In the genomic region with DNA sequence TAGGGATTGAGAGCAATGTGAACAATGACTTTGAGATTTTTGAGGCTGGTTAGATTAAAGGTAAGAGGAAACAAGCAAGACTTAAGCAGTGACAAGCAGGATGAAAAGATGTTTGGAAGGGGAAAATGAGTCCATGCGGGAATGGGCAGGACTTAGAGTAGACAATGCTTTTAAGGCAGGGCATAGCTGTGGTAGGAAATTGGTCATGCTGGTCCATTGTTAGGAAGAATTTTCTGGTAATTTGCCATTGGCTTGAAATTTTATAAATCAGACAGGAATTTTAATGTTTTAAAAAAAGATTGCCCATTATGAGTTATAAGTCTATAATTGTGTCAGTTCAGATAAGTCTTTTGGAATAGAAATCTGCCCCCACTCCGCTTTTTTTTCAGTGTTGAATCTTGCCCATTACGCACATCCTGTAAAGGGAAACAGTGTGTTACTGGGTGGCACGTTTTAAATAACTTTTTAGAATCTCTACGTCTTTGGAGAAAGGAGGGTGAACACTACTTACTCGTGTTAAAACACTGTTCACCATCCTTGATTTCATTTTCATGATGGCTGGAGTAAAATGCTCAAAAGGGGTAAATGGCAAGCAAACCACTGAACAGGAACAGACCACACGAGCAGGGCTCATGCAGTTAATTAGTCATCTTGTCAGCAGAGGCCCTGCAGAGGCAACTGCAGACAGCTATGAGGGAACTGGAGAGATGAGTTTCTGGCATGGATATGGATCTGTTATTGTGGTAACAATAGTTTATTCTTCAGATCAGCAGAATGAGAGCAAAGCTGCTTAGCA, we compare ENCODE assay signal across 8 cellular contexts. TPM values are rescaled to one million over a fixed set of nuclear protein-coding genes. Genes with fewer than 3 reads are reported as not detected.
DNase-seq lines count a peak whose midpoint lies in the region; ATAC-seq lines count a peak whose summit lies in the region.

No MANE protein-coding gene starts in this region.

- H3K27me3 Mint-ChIP-seq in T-cell: no peaks in the 10 kb centered on the region

- H3K27ac Mint-ChIP-seq in T-cell: no peak overlapping the region

- in situ Hi-C loops in Caki2 (cut with HindIII; ENCODE audit: low pct_unique_long_range_greater_than_20kb, low sequenced_read_pairs): no loop called here

- H3K9me3 Mint-ChIP-seq in T-cell: no peaks in the 10 kb centered on the region

- H3K4me1 ChIP-seq in rectal smooth muscle tissue (ENCODE audit: control insufficient read depth, insufficient read depth, low read length): peaks cover 13% of the 10 kb centered on the region

- H3K4me1 Mint-ChIP-seq in T-cell: peaks cover 0 to 7% (median 0%) of the 10 kb centered on the region in 3 donors

- H3K9ac ChIP-seq in rectal smooth muscle tissue (ENCODE audit: low read length): no peak overlapping the region

- no peak overlapping the region for H3K4me3 ChIP-seq in rectal smooth muscle tissue (ENCODE audit: low read length)

- POLR2A ChIA-PET in T-cell (lab: Charles Lee): no interaction called here

- H3K27ac ChIP-seq in rectal smooth muscle tissue (ENCODE audit: low read depth, low read length): peak overlapping the region; percentile 29

- no peaks in the 10 kb centered on the region for H3K36me3 Mint-ChIP-seq in T-cell

- H3K27me3 ChIP-seq in rectal smooth muscle tissue (ENCODE audit: control insufficient read depth, insufficient read depth, low read length): no peaks in the 10 kb centered on the region

- H3K4me3 Mint-ChIP-seq in T-cell: no peak overlapping the region

- CTCF ChIA-PET in T-cell (lab: Charles Lee): no interaction called here

- DNase-seq in Caki2 (ENCODE audit: low read depth) (peak; percentile 62), T-cell (no peak), globus pallidus (ENCODE audit: low spot score) (peak; percentile 93), NCI-H146 treated with DMSO at 0.1 percent for 48 hours (lab: John Stamatoyannopoulos, UW; ENCODE audit: unreplicated experiment) (no peak)

- ATAC-seq in GM19452 (IDR thresholded peaks at IDR 0.05; ENCODE audit: unreplicated experiment): peak; percentile 77
- ATAC-seq in HG03442 (IDR thresholded peaks at IDR 0.05; ENCODE audit: unreplicated experiment): peak; percentile 71
- peak in 3 of 4 experiments; percentile 31 to 73 (median 68) for ATAC-seq in T-cell (replicated peaks in 1 of 4)
- ATAC-seq in HG02970 (IDR thresholded peaks at IDR 0.05; ENCODE audit: low FRiP score, unreplicated experiment): no peak

- no peaks in the 10 kb centered on the region for H3K36me3 ChIP-seq in rectal smooth muscle tissue (ENCODE audit: control insufficient read depth, insufficient read depth, low read length)

RNA-seq across cellular contexts. Expression of a gene that starts 25.0 kb away (rescaled TPM):
- 12.0 and 22.1 TPM in 2 replicates for total RNA-seq in Caki2 (2014; rRNA removed; shearing (Covaris generic); ENCODE audit: low replicate concordance)
- total RNA-seq in T-cell: 10 to 100 TPM in 1 of 5 donors, 1 to 10 TPM in 4; 4.5 to 14.3 (median 7.3) TPM

Comparison
In these comparisons a context has a peak if more than half of its experiments do, and no peak if none do; other contexts are left out.
1. DNase-seq: peak in Caki2 (single experiment) and globus pallidus (single experiment); none in T-cell (0 of 34) and NCI-H146 treated with DMSO at 0.1 percent for 48 hours (single experiment).